Comparison of ENCODE assay signal across 1 cellular context in the genomic region with DNA sequence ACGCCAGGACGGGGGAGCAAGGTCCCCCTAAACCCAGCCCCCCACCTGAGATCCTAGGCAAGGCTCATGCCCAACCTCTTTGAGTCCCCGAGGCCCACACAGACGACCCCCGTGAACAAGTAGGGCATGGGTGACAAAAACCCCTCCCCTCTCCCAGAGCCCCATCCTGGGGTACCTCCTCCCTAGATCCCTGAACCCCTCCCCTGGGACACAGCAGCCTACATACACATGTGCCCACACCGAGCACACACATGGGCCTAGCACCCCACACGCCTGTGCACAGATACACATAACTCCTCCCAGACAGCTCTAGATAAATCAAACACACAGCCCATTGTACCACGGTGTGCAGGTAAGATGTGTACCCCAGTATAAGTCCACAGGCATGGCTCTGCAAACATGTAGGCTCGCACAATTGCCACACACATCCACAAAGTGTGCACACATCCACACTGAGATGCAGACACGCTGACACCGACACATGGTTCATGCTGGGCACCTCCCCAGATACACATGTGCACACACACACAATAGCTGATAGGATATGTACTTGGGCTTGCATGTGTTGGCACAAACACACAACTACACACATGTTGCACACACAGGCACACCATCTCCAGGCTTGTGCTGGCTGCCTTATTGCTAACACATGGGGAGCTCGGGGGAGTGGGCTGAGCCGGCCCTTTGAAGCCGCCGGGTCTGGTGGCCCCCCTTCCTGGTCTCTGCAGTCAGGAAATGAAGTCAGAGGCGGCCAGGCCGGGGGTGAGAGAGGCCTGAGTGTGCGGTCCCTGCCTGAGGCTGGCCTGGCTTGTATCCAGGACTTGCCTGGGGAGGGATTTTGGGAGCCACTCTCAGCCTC.
TF ChIP-seq lines count a peak whose summit lies in the region.

No MANE protein-coding gene starts in this region.

TF ChIP-seq in HepG2, 621 proteins besides CTCF, POLR2A, EP300 and RAD21 (continued from another document and continues in another):
- TF ChIP-seq, protein P1, sequence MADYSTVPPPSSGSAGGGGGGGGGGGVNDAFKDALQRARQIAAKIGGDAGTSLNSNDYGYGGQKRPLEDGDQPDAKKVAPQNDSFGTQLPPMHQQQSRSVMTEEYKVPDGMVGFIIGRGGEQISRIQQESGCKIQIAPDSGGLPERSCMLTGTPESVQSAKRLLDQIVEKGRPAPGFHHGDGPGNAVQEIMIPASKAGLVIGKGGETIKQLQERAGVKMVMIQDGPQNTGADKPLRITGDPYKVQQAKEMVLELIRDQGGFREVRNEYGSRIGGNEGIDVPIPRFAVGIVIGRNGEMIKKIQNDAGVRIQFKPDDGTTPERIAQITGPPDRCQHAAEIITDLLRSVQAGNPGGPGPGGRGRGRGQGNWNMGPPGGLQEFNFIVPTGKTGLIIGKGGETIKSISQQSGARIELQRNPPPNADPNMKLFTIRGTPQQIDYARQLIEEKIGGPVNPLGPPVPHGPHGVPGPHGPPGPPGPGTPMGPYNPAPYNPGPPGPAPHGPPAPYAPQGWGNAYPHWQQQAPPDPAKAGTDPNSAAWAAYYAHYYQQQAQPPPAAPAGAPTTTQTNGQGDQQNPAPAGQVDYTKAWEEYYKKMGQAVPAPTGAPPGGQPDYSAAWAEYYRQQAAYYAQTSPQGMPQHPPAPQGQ (CRISPR knock-in tag; IDR thresholded peaks at IDR 0.05; ENCODE audit: borderline replicate concordance): no peak
- TF ChIP-seq ZNF552 (CRISPR knock-in tag; IDR thresholded peaks at IDR 0.05; ENCODE audit: borderline replicate concordance): no peak
- TF ChIP-seq PHF21A (CRISPR knock-in tag; IDR thresholded peaks at IDR 0.05): no peak
- no peak for TF ChIP-seq ZNF7 (CRISPR knock-in tag; IDR thresholded peaks at IDR 0.05)
- no peak for TF ChIP-seq ZNF674 (CRISPR knock-in tag; IDR thresholded peaks at IDR 0.05; ENCODE audit: low read depth)
- no peak for TF ChIP-seq TCF7L2 (IDR thresholded peaks at IDR 0.05; ENCODE audit: low read depth, low read length)
- TF ChIP-seq DR1 (CRISPR knock-in tag; IDR thresholded peaks at IDR 0.05): no peak
- no peak for TF ChIP-seq SNRNP70 (IDR thresholded peaks at IDR 0.05; ENCODE audit: low read depth, low read length)
- TF ChIP-seq, protein P2, sequence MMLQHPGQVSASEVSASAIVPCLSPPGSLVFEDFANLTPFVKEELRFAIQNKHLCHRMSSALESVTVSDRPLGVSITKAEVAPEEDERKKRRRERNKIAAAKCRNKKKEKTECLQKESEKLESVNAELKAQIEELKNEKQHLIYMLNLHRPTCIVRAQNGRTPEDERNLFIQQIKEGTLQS (CRISPR knock-in tag; IDR thresholded peaks at IDR 0.05): no peak
- no peak for TF ChIP-seq IRF2 (CRISPR knock-in tag; IDR thresholded peaks at IDR 0.05)
- TF ChIP-seq ZFP37 (CRISPR knock-in tag; IDR thresholded peaks at IDR 0.05; ENCODE audit: borderline replicate concordance): no peak
- TF ChIP-seq, protein P3, sequence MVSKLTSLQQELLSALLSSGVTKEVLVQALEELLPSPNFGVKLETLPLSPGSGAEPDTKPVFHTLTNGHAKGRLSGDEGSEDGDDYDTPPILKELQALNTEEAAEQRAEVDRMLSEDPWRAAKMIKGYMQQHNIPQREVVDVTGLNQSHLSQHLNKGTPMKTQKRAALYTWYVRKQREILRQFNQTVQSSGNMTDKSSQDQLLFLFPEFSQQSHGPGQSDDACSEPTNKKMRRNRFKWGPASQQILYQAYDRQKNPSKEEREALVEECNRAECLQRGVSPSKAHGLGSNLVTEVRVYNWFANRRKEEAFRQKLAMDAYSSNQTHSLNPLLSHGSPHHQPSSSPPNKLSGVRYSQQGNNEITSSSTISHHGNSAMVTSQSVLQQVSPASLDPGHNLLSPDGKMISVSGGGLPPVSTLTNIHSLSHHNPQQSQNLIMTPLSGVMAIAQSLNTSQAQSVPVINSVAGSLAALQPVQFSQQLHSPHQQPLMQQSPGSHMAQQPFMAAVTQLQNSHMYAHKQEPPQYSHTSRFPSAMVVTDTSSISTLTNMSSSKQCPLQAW (CRISPR knock-in tag; IDR thresholded peaks at IDR 0.05): 0 out of 2 replicates have a peak, but pooled peaks have one; percentile 15
- no peak for TF ChIP-seq STAG1 (CRISPR knock-in tag; IDR thresholded peaks at IDR 0.05)
- no peak for TF ChIP-seq ZNF468 (CRISPR knock-in tag; IDR thresholded peaks at IDR 0.05)
- TF ChIP-seq NPAS2 (CRISPR knock-in tag; IDR thresholded peaks at IDR 0.05; ENCODE audit: borderline replicate concordance): no peak
- TF ChIP-seq, protein P4, sequence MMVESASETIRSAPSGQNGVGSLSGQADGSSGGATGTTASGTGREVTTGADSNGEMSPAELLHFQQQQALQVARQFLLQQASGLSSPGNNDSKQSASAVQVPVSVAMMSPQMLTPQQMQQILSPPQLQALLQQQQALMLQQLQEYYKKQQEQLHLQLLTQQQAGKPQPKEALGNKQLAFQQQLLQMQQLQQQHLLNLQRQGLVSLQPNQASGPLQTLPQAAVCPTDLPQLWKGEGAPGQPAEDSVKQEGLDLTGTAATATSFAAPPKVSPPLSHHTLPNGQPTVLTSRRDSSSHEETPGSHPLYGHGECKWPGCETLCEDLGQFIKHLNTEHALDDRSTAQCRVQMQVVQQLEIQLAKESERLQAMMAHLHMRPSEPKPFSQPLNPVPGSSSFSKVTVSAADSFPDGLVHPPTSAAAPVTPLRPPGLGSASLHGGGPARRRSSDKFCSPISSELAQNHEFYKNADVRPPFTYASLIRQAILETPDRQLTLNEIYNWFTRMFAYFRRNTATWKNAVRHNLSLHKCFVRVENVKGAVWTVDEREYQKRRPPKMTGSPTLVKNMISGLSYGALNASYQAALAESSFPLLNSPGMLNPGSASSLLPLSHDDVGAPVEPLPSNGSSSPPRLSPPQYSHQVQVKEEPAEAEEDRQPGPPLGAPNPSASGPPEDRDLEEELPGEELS (CRISPR knock-in tag; IDR thresholded peaks at IDR 0.05): no peak
- no peak for TF ChIP-seq MBNL3 (CRISPR knock-in tag; conservative IDR thresholded peaks at IDR 0.05)
- TF ChIP-seq XRCC5 (optimal IDR thresholded peaks at IDR 0.05; ENCODE audit: low read length): no peak
- TF ChIP-seq FOXM1 (CRISPR knock-in tag; IDR thresholded peaks at IDR 0.05): no peak
- TF ChIP-seq ZNF883 (CRISPR knock-in tag; IDR thresholded peaks at IDR 0.05; ENCODE audit: not compliant biosample characterization): no peak
- no peak for TF ChIP-seq HES4 (CRISPR knock-in tag; IDR thresholded peaks at IDR 0.05; ENCODE audit: borderline replicate concordance)
- TF ChIP-seq ZSCAN20 (CRISPR knock-in tag; IDR thresholded peaks at IDR 0.05; ENCODE audit: borderline replicate concordance): no peak
- TF ChIP-seq, protein P5, sequence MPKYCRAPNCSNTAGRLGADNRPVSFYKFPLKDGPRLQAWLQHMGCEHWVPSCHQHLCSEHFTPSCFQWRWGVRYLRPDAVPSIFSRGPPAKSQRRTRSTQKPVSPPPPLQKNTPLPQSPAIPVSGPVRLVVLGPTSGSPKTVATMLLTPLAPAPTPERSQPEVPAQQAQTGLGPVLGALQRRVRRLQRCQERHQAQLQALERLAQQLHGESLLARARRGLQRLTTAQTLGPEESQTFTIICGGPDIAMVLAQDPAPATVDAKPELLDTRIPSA (CRISPR knock-in tag; IDR thresholded peaks at IDR 0.05; ENCODE audit: borderline replicate concordance): no peak
- no peak for TF ChIP-seq SOX6 (IDR thresholded peaks at IDR 0.05)
- TF ChIP-seq SOX6 (CRISPR knock-in tag; IDR thresholded peaks at IDR 0.05): no peak; the same call in 1 of the 2 replicates
- no peak for TF ChIP-seq ZSCAN30 (CRISPR knock-in tag; IDR thresholded peaks at IDR 0.05)
- TF ChIP-seq, protein P6, sequence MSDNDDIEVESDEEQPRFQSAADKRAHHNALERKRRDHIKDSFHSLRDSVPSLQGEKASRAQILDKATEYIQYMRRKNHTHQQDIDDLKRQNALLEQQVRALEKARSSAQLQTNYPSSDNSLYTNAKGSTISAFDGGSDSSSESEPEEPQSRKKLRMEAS (IDR thresholded peaks at IDR 0.05): peak; percentile 79; the same call in 1 of the 2 replicates
- TF ChIP-seq CEBPB (IDR thresholded peaks at IDR 0.05; ENCODE audit: borderline replicate concordance, low read depth, low read length): peak; percentile 75
- TF ChIP-seq, protein P7, sequence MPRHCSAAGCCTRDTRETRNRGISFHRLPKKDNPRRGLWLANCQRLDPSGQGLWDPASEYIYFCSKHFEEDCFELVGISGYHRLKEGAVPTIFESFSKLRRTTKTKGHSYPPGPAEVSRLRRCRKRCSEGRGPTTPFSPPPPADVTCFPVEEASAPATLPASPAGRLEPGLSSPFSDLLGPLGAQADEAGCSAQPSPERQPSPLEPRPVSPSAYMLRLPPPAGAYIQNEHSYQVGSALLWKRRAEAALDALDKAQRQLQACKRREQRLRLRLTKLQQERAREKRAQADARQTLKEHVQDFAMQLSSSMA (CRISPR knock-in tag; IDR thresholded peaks at IDR 0.05): no peak
- TF ChIP-seq, protein P8, sequence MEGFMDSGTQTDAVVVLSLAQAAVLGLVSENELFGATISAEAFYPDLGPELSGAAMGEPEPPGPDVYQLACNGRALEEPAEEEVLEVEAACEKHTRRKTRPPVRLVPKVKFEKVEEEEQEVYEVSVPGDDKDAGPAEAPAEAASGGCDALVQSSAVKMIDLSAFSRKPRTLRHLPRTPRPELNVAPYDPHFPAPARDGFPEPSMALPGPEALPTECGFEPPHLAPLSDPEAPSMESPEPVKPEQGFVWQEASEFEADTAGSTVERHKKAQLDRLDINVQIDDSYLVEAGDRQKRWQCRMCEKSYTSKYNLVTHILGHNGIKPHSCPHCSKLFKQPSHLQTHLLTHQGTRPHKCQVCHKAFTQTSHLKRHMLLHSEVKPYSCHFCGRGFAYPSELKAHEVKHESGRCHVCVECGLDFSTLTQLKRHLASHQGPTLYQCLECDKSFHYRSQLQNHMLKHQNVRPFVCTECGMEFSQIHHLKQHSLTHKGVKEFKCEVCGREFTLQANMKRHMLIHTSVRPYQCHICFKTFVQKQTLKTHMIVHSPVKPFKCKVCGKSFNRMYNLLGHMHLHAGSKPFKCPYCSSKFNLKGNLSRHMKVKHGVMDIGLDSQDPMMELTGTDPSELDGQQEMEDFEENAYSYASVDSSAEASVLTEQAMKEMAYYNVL (CRISPR knock-in tag; IDR thresholded peaks at IDR 0.05; ENCODE audit: borderline replicate concordance): no peak
- no peak for TF ChIP-seq ZC3H4 (CRISPR knock-in tag; IDR thresholded peaks at IDR 0.05; ENCODE audit: borderline replicate concordance)
- TF ChIP-seq SMAD9 (CRISPR knock-in tag; IDR thresholded peaks at IDR 0.05): no peak
- no peak for TF ChIP-seq ZNF343 (CRISPR knock-in tag; IDR thresholded peaks at IDR 0.05)
- TF ChIP-seq NCOA2 (CRISPR knock-in tag; IDR thresholded peaks at IDR 0.05): no peak
- no peak for TF ChIP-seq KDM1A (CRISPR knock-in tag; IDR thresholded peaks at IDR 0.05)
- no peak for TF ChIP-seq ZFP82 (CRISPR knock-in tag; IDR thresholded peaks at IDR 0.05; ENCODE audit: borderline replicate concordance)
- no peak for TF ChIP-seq WIZ (CRISPR knock-in tag; IDR thresholded peaks at IDR 0.05)
- TF ChIP-seq, protein P9, sequence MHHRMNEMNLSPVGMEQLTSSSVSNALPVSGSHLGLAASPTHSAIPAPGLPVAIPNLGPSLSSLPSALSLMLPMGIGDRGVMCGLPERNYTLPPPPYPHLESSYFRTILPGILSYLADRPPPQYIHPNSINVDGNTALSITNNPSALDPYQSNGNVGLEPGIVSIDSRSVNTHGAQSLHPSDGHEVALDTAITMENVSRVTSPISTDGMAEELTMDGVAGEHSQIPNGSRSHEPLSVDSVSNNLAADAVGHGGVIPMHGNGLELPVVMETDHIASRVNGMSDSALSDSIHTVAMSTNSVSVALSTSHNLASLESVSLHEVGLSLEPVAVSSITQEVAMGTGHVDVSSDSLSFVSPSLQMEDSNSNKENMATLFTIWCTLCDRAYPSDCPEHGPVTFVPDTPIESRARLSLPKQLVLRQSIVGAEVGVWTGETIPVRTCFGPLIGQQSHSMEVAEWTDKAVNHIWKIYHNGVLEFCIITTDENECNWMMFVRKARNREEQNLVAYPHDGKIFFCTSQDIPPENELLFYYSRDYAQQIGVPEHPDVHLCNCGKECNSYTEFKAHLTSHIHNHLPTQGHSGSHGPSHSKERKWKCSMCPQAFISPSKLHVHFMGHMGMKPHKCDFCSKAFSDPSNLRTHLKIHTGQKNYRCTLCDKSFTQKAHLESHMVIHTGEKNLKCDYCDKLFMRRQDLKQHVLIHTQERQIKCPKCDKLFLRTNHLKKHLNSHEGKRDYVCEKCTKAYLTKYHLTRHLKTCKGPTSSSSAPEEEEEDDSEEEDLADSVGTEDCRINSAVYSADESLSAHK (CRISPR knock-in tag; IDR thresholded peaks at IDR 0.05; ENCODE audit: borderline replicate concordance): no peak
- TF ChIP-seq ZNF510 (CRISPR knock-in tag; IDR thresholded peaks at IDR 0.05; ENCODE audit: low read depth): no peak
- no peak for TF ChIP-seq ASH2L (IDR thresholded peaks at IDR 0.05; ENCODE audit: insufficient read length, low read depth, low read length)
- no peak for TF ChIP-seq MEIS1 (CRISPR knock-in tag; IDR thresholded peaks at IDR 0.05; ENCODE audit: borderline replicate concordance)
- no peak for TF ChIP-seq SUZ12 (IDR thresholded peaks at IDR 0.05; ENCODE audit: low read depth, low read length)
- no peak for TF ChIP-seq ZNF138 (CRISPR knock-in tag; IDR thresholded peaks at IDR 0.05; ENCODE audit: low read depth)
- no peak for TF ChIP-seq ETV6 (CRISPR knock-in tag; conservative IDR thresholded peaks at IDR 0.05)
- TF ChIP-seq NFYB (CRISPR knock-in tag; IDR thresholded peaks at IDR 0.05): no peak
- TF ChIP-seq, protein P10, sequence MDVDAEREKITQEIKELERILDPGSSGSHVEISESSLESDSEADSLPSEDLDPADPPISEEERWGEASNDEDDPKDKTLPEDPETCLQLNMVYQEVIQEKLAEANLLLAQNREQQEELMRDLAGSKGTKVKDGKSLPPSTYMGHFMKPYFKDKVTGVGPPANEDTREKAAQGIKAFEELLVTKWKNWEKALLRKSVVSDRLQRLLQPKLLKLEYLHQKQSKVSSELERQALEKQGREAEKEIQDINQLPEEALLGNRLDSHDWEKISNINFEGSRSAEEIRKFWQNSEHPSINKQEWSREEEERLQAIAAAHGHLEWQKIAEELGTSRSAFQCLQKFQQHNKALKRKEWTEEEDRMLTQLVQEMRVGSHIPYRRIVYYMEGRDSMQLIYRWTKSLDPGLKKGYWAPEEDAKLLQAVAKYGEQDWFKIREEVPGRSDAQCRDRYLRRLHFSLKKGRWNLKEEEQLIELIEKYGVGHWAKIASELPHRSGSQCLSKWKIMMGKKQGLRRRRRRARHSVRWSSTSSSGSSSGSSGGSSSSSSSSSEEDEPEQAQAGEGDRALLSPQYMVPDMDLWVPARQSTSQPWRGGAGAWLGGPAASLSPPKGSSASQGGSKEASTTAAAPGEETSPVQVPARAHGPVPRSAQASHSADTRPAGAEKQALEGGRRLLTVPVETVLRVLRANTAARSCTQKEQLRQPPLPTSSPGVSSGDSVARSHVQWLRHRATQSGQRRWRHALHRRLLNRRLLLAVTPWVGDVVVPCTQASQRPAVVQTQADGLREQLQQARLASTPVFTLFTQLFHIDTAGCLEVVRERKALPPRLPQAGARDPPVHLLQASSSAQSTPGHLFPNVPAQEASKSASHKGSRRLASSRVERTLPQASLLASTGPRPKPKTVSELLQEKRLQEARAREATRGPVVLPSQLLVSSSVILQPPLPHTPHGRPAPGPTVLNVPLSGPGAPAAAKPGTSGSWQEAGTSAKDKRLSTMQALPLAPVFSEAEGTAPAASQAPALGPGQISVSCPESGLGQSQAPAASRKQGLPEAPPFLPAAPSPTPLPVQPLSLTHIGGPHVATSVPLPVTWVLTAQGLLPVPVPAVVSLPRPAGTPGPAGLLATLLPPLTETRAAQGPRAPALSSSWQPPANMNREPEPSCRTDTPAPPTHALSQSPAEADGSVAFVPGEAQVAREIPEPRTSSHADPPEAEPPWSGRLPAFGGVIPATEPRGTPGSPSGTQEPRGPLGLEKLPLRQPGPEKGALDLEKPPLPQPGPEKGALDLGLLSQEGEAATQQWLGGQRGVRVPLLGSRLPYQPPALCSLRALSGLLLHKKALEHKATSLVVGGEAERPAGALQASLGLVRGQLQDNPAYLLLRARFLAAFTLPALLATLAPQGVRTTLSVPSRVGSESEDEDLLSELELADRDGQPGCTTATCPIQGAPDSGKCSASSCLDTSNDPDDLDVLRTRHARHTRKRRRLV (CRISPR knock-in tag; IDR thresholded peaks at IDR 0.05): no peak
- TF ChIP-seq ZNF678 (CRISPR knock-in tag; IDR thresholded peaks at IDR 0.05): no peak
